Comparison of ENCODE assay signal across 8 cellular contexts in genomic region chr2:112054847-112055109, GRCh38. TPM values are rescaled to one million over a fixed set of nuclear protein-coding genes. Genes with fewer than 3 reads are reported as not detected.
DNase-seq lines count a peak whose midpoint lies in the region; ATAC-seq and TF ChIP-seq lines count a peak whose summit lies in the region.
"Not testable (repeated sequence)": the region's sequence is repeated elsewhere in the genome, so short reads cannot be mapped to it uniquely, and the experiment has no call there.

No MANE protein-coding gene starts in this region.

- H3K27ac Mint-ChIP-seq in T-cell; activated naive CD4-positive, alpha-beta T cell treated with anti-CD3 and anti-CD28 coated beads for 36 hours: not testable (repeated sequence)
- peak overlapping the region; percentile 94 for H3K27ac Mint-ChIP-seq in dendritic cell treated with granulocyte-macrophage colony-stimulating factor and Interleukin-4, amounts not matched to agents 40 ng/mL and 50 ng/mL, for 4 days

- intact Hi-C loops in activated naive CD4-positive, alpha-beta T cell treated with anti-CD3 and anti-CD28 coated beads for 36 hours (cut with micrococcal nuclease): loop anchor here (1.0 to 5.0 kb wide), 10 partner anchors 38 to 934 kb away; partner anchors contain the start of genes ANAPC1, BCL2L11, CHCHD5 and POLR1B
- intact Hi-C loops in dendritic cell treated with granulocyte-macrophage colony-stimulating factor and Interleukin-4, amounts not matched to agents 40 ng/mL and 50 ng/mL, for 4 days (cut with micrococcal nuclease): loop anchor here (5.0 to 10.0 kb wide), 2 partner anchors 200 to 228 kb away; partner anchors contain the start of gene ZC3H8
- intact Hi-C loops in prostate gland (cut with DNase I): loop anchor here (2.0 to 10.0 kb wide), 6 partner anchors 156 to 530 kb away; partner anchors contain the start of genes CHCHD5, MERTK, RGPD8 and TTL

- not testable (repeated sequence) for H3K27me3 ChIP-seq in kidney epithelial cell (ENCODE audit: control insufficient read depth, insufficient read depth, low read length); prostate gland (replicated peaks; ENCODE audit: insufficient read depth); tibial nerve

- TF ChIP-seq CTCF in kidney epithelial cell (IDR thresholded peaks at IDR 0.05; ENCODE audit: insufficient read depth, low read length, poor library complexity, severe bottlenecking); prostate gland (IDR thresholded peaks at IDR 0.05); tibial nerve (IDR thresholded peaks at IDR 0.05): not testable (repeated sequence)

- peaks cover 13% of the 10 kb centered on the region for H3K4me1 ChIP-seq in prostate gland (replicated peaks)
- H3K4me1 ChIP-seq in tibial nerve: peaks cover 3 to 24% (median 13%) of the 10 kb centered on the region in 4 donors

- H3K36me3 ChIP-seq in kidney epithelial cell (ENCODE audit: control insufficient read depth, insufficient read depth, low read length); prostate gland; tibial nerve: not testable (repeated sequence)

- WGBS in prostate gland: 0% methylated on average over 16 of the region's 27 CpGs
- 0 to 4% methylated on average over 4 to 5 of the region's 27 CpGs for WGBS in tibial nerve, 2 donors

- H3K9me3 ChIP-seq in prostate gland, tibial nerve: not testable (repeated sequence)

- POLR2A ChIA-PET in T-cell (lab: Charles Lee): interaction anchor here (0.5 to 0.9 kb wide), 5 partner anchors 177 to 434 kb away, joined by 3 to 12 read pairs (median 4); partner anchors contain the start of gene ZC3H8 (in 1 of the 2)

- H3K4me1 Mint-ChIP-seq in T-cell: peaks cover 45 to 49% (median 47%) of the 10 kb centered on the region in 3 donors
- peaks cover 42% of the 10 kb centered on the region for H3K4me1 Mint-ChIP-seq in activated naive CD4-positive, alpha-beta T cell treated with anti-CD3 and anti-CD28 coated beads for 36 hours (ENCODE audit: low read depth)
- H3K4me1 Mint-ChIP-seq in dendritic cell treated with granulocyte-macrophage colony-stimulating factor and Interleukin-4, amounts not matched to agents 40 ng/mL and 50 ng/mL, for 4 days (ENCODE audit: low read depth): peaks cover 33% of the 10 kb centered on the region

- H3K27me3 Mint-ChIP-seq in T-cell; activated naive CD4-positive, alpha-beta T cell treated with anti-CD3 and anti-CD28 coated beads for 36 hours (ENCODE audit: low read depth); dendritic cell treated with granulocyte-macrophage colony-stimulating factor and Interleukin-4, amounts not matched to agents 40 ng/mL and 50 ng/mL, for 4 days: not testable (repeated sequence)

- CTCF ChIA-PET in T-cell (lab: Charles Lee): interaction anchor here (0.5 to 1.4 kb wide), 5 partner anchors 44 to 1211 kb away, joined by 3 to 4 read pairs (median 3); no protein-coding TSS in a partner anchor
- CTCF ChIA-PET in activated naive CD4-positive, alpha-beta T cell treated with anti-CD3 and anti-CD28 coated beads for 36 hours (lab: Charles Lee): interaction anchor here (1.4 kb wide), 1 partner anchor 9 kb away, joined by 4 read pairs; no protein-coding TSS in a partner anchor

- ATAC-seq in GM18498 (IDR thresholded peaks at IDR 0.05; ENCODE audit: unreplicated experiment): peak; percentile 55
- ATAC-seq in HG03159 (IDR thresholded peaks at IDR 0.05; ENCODE audit: unreplicated experiment): peak; percentile 40
- ATAC-seq in T-cell (replicated peaks in 1 of 4): peak in 3 of 4 experiments; percentile 72 to 77 (median 73)

- TF ChIP-seq POLR2A in prostate gland (IDR thresholded peaks at IDR 0.05); tibial nerve (IDR thresholded peaks at IDR 0.05): not testable (repeated sequence)

- not testable (repeated sequence) for TF ChIP-seq EP300 in tibial nerve (IDR thresholded peaks at IDR 0.05)

- peak overlapping the region; percentile 80 to 93 (median 84) for H3K4me3 Mint-ChIP-seq in T-cell
- peak overlapping the region; percentile 96 for H3K4me3 Mint-ChIP-seq in activated naive CD4-positive, alpha-beta T cell treated with anti-CD3 and anti-CD28 coated beads for 36 hours
- H3K4me3 Mint-ChIP-seq in dendritic cell treated with granulocyte-macrophage colony-stimulating factor and Interleukin-4, amounts not matched to agents 40 ng/mL and 50 ng/mL, for 4 days: peak overlapping the region; percentile 94

- H3K4me3 ChIP-seq in kidney epithelial cell (ENCODE audit: low read depth, low read length) (peak overlapping the region; percentile 72), prostate gland (peak overlapping the region; percentile 90 to 95), tibial nerve (peak overlapping the region; percentile 38 to 95 (median 88))

- DNase-seq in T-cell: peak in 3 of 34 experiments; percentile 97 to 98 (median 98)
- DNase-seq in activated naive CD4-positive, alpha-beta T cell treated with anti-CD3 and anti-CD28 coated beads for 36 hours; kidney epithelial cell (ENCODE audit: low read depth); prostate gland (ENCODE audit: low spot score); tibial nerve (ENCODE audit: low spot score in 2 of 2): not testable (repeated sequence)

- H3K36me3 Mint-ChIP-seq in T-cell: peaks cover 13% of the 10 kb centered on the region
- peaks cover 14% of the 10 kb centered on the region for H3K36me3 Mint-ChIP-seq in activated naive CD4-positive, alpha-beta T cell treated with anti-CD3 and anti-CD28 coated beads for 36 hours (ENCODE audit: low read depth)
- H3K36me3 Mint-ChIP-seq in dendritic cell treated with granulocyte-macrophage colony-stimulating factor and Interleukin-4, amounts not matched to agents 40 ng/mL and 50 ng/mL, for 4 days (ENCODE audit: low read depth): peaks cover 29% of the 10 kb centered on the region

- not testable (repeated sequence) for H3K9me3 Mint-ChIP-seq in T-cell; activated naive CD4-positive, alpha-beta T cell treated with anti-CD3 and anti-CD28 coated beads for 36 hours; dendritic cell treated with granulocyte-macrophage colony-stimulating factor and Interleukin-4, amounts not matched to agents 40 ng/mL and 50 ng/mL, for 4 days

- peak overlapping the region; percentile 93 to 96 for H3K27ac ChIP-seq in prostate gland
- peak overlapping the region; percentile 86 to 96 (median 93) for H3K27ac ChIP-seq in tibial nerve

RNA-seq across cellular contexts. Expression of gene TMEM87B, which starts 0.3 kb away (rescaled TPM):
- 10 to 100 TPM; 16.8 to 22.7 (median 19.3) TPM for total RNA-seq in T-cell
- 10 to 100 TPM; 10.5 to 12.0 TPM for total RNA-seq in activated naive CD4-positive, alpha-beta T cell treated with anti-CD3 and anti-CD28 coated beads for 36 hours
- 20.5 and 24.5 TPM in 2 replicates for total RNA-seq in kidney epithelial cell
- 10 to 100 TPM; 21.5 to 60.7 TPM for total RNA-seq in prostate gland
- total RNA-seq in tibial nerve: 10 to 100 TPM; 11.9 to 20.1 (median 18.2) TPM
